ENCODE assay signal across 8 cellular contexts in genomic region chr18:43277164-43277600, GRCh38. TPM values are rescaled to one million over a fixed set of nuclear protein-coding genes. Genes with fewer than 3 reads are reported as not detected.
DNase-seq lines count a peak whose midpoint lies in the region; ATAC-seq and TF ChIP-seq lines count a peak whose summit lies in the region.

Gene SYT4 (minus strand): TSS chr18:43277490. CDS start chr18:43277281, 209 bp downstream.

- no peaks in the 10 kb centered on the region for H3K36me3 Mint-ChIP-seq in Calu3 (ENCODE audit: insufficient read depth, unreplicated experiment)
- H3K36me3 Mint-ChIP-seq in activated T-cell treated with anti-CD3 and anti-CD28 coated beads, Interleukin-2, amount 50 U/mL, for 24 hours (ENCODE audit: low read depth): no peaks in the 10 kb centered on the region

- CTCF ChIA-PET in Calu3 (lab: Charles Lee): no interaction called here

- H3K27ac Mint-ChIP-seq in Calu3 (ENCODE audit: unreplicated experiment): no peak within 1 kb of the TSS
- H3K27ac Mint-ChIP-seq in activated T-cell treated with anti-CD3 and anti-CD28 coated beads, Interleukin-2, amount 50 U/mL, for 24 hours: no peak within 1 kb of the TSS

- peaks cover 18% of the 10 kb centered on the region for H3K27me3 Mint-ChIP-seq in Calu3 (ENCODE audit: unreplicated experiment)
- H3K27me3 Mint-ChIP-seq in activated T-cell treated with anti-CD3 and anti-CD28 coated beads, Interleukin-2, amount 50 U/mL, for 24 hours: peaks cover 5% of the 10 kb centered on the region

- H3K4me3 Mint-ChIP-seq in Calu3 (ENCODE audit: low read depth, unreplicated experiment): no peak within 1 kb of the TSS
- no peak within 1 kb of the TSS for H3K4me3 Mint-ChIP-seq in activated T-cell treated with anti-CD3 and anti-CD28 coated beads, Interleukin-2, amount 50 U/mL, for 24 hours

- no peak for ATAC-seq in GM18861 (IDR thresholded peaks at IDR 0.05; ENCODE audit: unreplicated experiment)
- no peak for ATAC-seq in GM18867 (IDR thresholded peaks at IDR 0.05; ENCODE audit: unreplicated experiment)

- no peak for TF ChIP-seq CTCF in Calu3 (IDR thresholded peaks at IDR 0.05; ENCODE audit: unreplicated experiment)
- no peak for TF ChIP-seq CTCF in kidney epithelial cell (IDR thresholded peaks at IDR 0.05; ENCODE audit: insufficient read depth, low read length, poor library complexity, severe bottlenecking)

- peaks cover 6% of the 10 kb centered on the region for H3K27me3 ChIP-seq in kidney epithelial cell (ENCODE audit: control insufficient read depth, insufficient read depth, low read length)

- H3K4me1 Mint-ChIP-seq in Calu3 (ENCODE audit: low read depth, unreplicated experiment): no peaks in the 10 kb centered on the region
- H3K4me1 Mint-ChIP-seq in activated T-cell treated with anti-CD3 and anti-CD28 coated beads, Interleukin-2, amount 50 U/mL, for 24 hours (ENCODE audit: low read depth): no peaks in the 10 kb centered on the region

- H3K9me3 Mint-ChIP-seq in Calu3 (ENCODE audit: low read depth, unreplicated experiment): no peaks in the 10 kb centered on the region
- no peaks in the 10 kb centered on the region for H3K9me3 Mint-ChIP-seq in activated T-cell treated with anti-CD3 and anti-CD28 coated beads, Interleukin-2, amount 50 U/mL, for 24 hours

- no peaks in the 10 kb centered on the region for H3K36me3 ChIP-seq in kidney epithelial cell (ENCODE audit: control insufficient read depth, insufficient read depth, low read length)

- intact Hi-C loops in Calu3 (cut with micrococcal nuclease; ENCODE audit: unreplicated experiment): loop anchor here (10.0 kb wide), 2 partner anchors 118 to 288 kb away; no protein-coding TSS in a partner anchor

- H3K4me3 ChIP-seq in kidney epithelial cell (ENCODE audit: low read depth, low read length): no peak within 1 kb of the TSS

- no TSS peak for BruUV-seq in Calu3 (replicated peaks; lab: Mats Ljungman, UMichigan)

- peak; percentile 9 for DNase-seq in Calu3
- peak; percentile 59 for DNase-seq in NCI-H2081 treated with DMSO at 0.1 percent for 48 hours (lab: John Stamatoyannopoulos, UW)
- DNase-seq in brain pericyte (ENCODE audit: low read depth, low spot score): peak; percentile 32
- peak; percentile 32 for DNase-seq in kidney epithelial cell (ENCODE audit: low read depth)
- DNase-seq in ureter (ENCODE audit: low spot score): peak; percentile 54
- DNase-seq in activated T-cell treated with anti-CD3 and anti-CD28 coated beads, Interleukin-2, amount 50 U/mL, for 24 hours: no peak

RNA-seq across cellular contexts. Expression of gene SYT4, which starts in this region (rescaled TPM):
- total RNA-seq in Calu3 (2022): not detected in 2 replicates
- total RNA-seq in kidney epithelial cell: 0.27 TPM in 1 of 2 replicates, not detected in the other
- total RNA-seq in ureter: not detected

Comparison
In these comparisons a context has a peak if more than half of its experiments do, and no peak if none do; other contexts are left out.
1. Peak in DNase-seq in Calu3; RNA of the gene not detected or under 1 TPM.
2. Peak in DNase-seq in kidney epithelial cell; RNA of the gene not detected or under 1 TPM.
3. Peak in DNase-seq in ureter; RNA of the gene not detected or under 1 TPM.